In genomic region chr12:75798527-75798926, GRCh38 we compare ENCODE assay signal across 1 cellular context.
TF ChIP-seq lines count a peak whose summit lies in the region.

No MANE protein-coding gene starts in this region.

TF ChIP-seq in HepG2, 621 proteins besides CTCF, POLR2A, EP300 and RAD21 (continued from another document and continues in another):
- peak; percentile 88 for TF ChIP-seq ZNF609 (CRISPR knock-in tag; IDR thresholded peaks at IDR 0.05; ENCODE audit: borderline replicate concordance)
- no peak for TF ChIP-seq HDAC1 (CRISPR knock-in tag; IDR thresholded peaks at IDR 0.05)
- no peak for TF ChIP-seq ZNF230 (CRISPR knock-in tag; IDR thresholded peaks at IDR 0.05)
- TF ChIP-seq FOXP4 (CRISPR knock-in tag; IDR thresholded peaks at IDR 0.05), result peak; percentile 49; the same call in 1 of the 2 replicates
- peak; percentile 78; the same call in 1 of the 2 replicates for TF ChIP-seq NFIC (IDR thresholded peaks at IDR 0.05; ENCODE audit: low read length)
- TF ChIP-seq PRPF4 (IDR thresholded peaks at IDR 0.05; ENCODE audit: low read depth, low read length, poor library complexity, severe bottlenecking), result no peak
- TF ChIP-seq SOX5 (CRISPR knock-in tag; IDR thresholded peaks at IDR 0.05; ENCODE audit: borderline replicate concordance), result peak; percentile 57; the same call in 1 of the 2 replicates
- TF ChIP-seq ZNF367 (CRISPR knock-in tag; IDR thresholded peaks at IDR 0.05; ENCODE audit: borderline replicate concordance), result no peak
- TF ChIP-seq FOXA3 (CRISPR knock-in tag; IDR thresholded peaks at IDR 0.05), result peak; percentile 75
- TF ChIP-seq ZNF644 (CRISPR knock-in tag; IDR thresholded peaks at IDR 0.05; ENCODE audit: low read depth), result no peak
- no peak for TF ChIP-seq SP5 (CRISPR knock-in tag; IDR thresholded peaks at IDR 0.05; ENCODE audit: borderline replicate concordance, low read depth)
- peak; percentile 47 for TF ChIP-seq PAXIP1 (CRISPR knock-in tag; conservative IDR thresholded peaks at IDR 0.05)
- no peak for TF ChIP-seq MAZ (IDR thresholded peaks at IDR 0.05; ENCODE audit: borderline replicate concordance, low read depth, low read length)
- no peak for TF ChIP-seq MAZ (CRISPR knock-in tag; IDR thresholded peaks at IDR 0.05; ENCODE audit: low read depth)
- TF ChIP-seq ZNF513 (CRISPR knock-in tag; conservative IDR thresholded peaks at IDR 0.05), result no peak
- no peak for TF ChIP-seq ZNF878 (CRISPR knock-in tag; IDR thresholded peaks at IDR 0.05)
- no peak for TF ChIP-seq KAT8 (CRISPR knock-in tag; IDR thresholded peaks at IDR 0.05)
- no peak for TF ChIP-seq ZNF616 (CRISPR knock-in tag; IDR thresholded peaks at IDR 0.05; ENCODE audit: low read depth)
- TF ChIP-seq HMG20A (CRISPR knock-in tag; IDR thresholded peaks at IDR 0.05; ENCODE audit: borderline replicate concordance), result peak; percentile 47; the same call in 1 of the 2 replicates
- no peak for TF ChIP-seq CHD2 (IDR thresholded peaks at IDR 0.05; ENCODE audit: low read depth, low read length)
- TF ChIP-seq MLXIP (CRISPR knock-in tag; IDR thresholded peaks at IDR 0.05; ENCODE audit: borderline replicate concordance), result no peak
- TF ChIP-seq ATF7 (IDR thresholded peaks at IDR 0.05), result no peak
- no peak for TF ChIP-seq ATF7 (CRISPR knock-in tag; IDR thresholded peaks at IDR 0.05)
- TF ChIP-seq SP2 (CRISPR knock-in tag; IDR thresholded peaks at IDR 0.05), result no peak
- no peak for TF ChIP-seq SAP130 (CRISPR knock-in tag; IDR thresholded peaks at IDR 0.05; ENCODE audit: low read depth)
- no peak for TF ChIP-seq ZNF552 (CRISPR knock-in tag; IDR thresholded peaks at IDR 0.05; ENCODE audit: borderline replicate concordance)
- TF ChIP-seq NCOA5 (CRISPR knock-in tag; IDR thresholded peaks at IDR 0.05), result no peak
- TF ChIP-seq NR2F1 (CRISPR knock-in tag; IDR thresholded peaks at IDR 0.05), result peak in 1 of 2 experiments; percentile 49; a peak in 1 of 4 replicates
- TF ChIP-seq FOSL2 (CRISPR knock-in tag; IDR thresholded peaks at IDR 0.05), result no peak
- TF ChIP-seq NFE2L1 (CRISPR knock-in tag; IDR thresholded peaks at IDR 0.05; ENCODE audit: borderline replicate concordance), result no peak
- no peak for TF ChIP-seq ZNF451 (CRISPR knock-in tag; IDR thresholded peaks at IDR 0.05)
- TF ChIP-seq MIXL1 (CRISPR knock-in tag; IDR thresholded peaks at IDR 0.05), result 0 out of 2 replicates have a peak, but pooled peaks have one; percentile 35
- peak; percentile 9; the same call in 1 of the 2 replicates for TF ChIP-seq STAG1 (CRISPR knock-in tag; IDR thresholded peaks at IDR 0.05)
- TF ChIP-seq ZNF510 (CRISPR knock-in tag; IDR thresholded peaks at IDR 0.05; ENCODE audit: low read depth), result no peak
- no peak for TF ChIP-seq ZMAT5 (CRISPR knock-in tag; IDR thresholded peaks at IDR 0.05; ENCODE audit: borderline replicate concordance, low read depth)
- TF ChIP-seq ZNF784 (CRISPR knock-in tag; IDR thresholded peaks at IDR 0.05; ENCODE audit: borderline replicate concordance), result no peak
- no peak for TF ChIP-seq ZFP36L1 (CRISPR knock-in tag; IDR thresholded peaks at IDR 0.05)
- TF ChIP-seq KDM5A (IDR thresholded peaks at IDR 0.05; ENCODE audit: borderline replicate concordance, low read length), result no peak
- TF ChIP-seq ADNP (CRISPR knock-in tag; IDR thresholded peaks at IDR 0.05), result no peak
- TF ChIP-seq PHB2 (IDR thresholded peaks at IDR 0.05; ENCODE audit: partially characterized antibody), result no peak
- TF ChIP-seq TCF7 (IDR thresholded peaks at IDR 0.05; ENCODE audit: low read depth), result peak; percentile 49; the same call in 1 of the 2 replicates
- TF ChIP-seq SOX13 (IDR thresholded peaks at IDR 0.05), result no peak
- peak in 1 of 2 experiments; percentile 82; a peak in 2 of 4 replicates for TF ChIP-seq SOX13 (CRISPR knock-in tag; conservative IDR thresholded peaks at IDR 0.05 in 1 of 2, IDR thresholded peaks at IDR 0.05 in 1 of 2)
- peak; percentile 60; the same call in 1 of the 2 replicates for TF ChIP-seq NKX3-1 (CRISPR knock-in tag; IDR thresholded peaks at IDR 0.05)
- peak; percentile 59; the same call in 1 of the 2 replicates for TF ChIP-seq FOXJ3 (CRISPR knock-in tag; IDR thresholded peaks at IDR 0.05; ENCODE audit: borderline replicate concordance)
- TF ChIP-seq ZNF790 (CRISPR knock-in tag; IDR thresholded peaks at IDR 0.05; ENCODE audit: borderline replicate concordance), result no peak
- TF ChIP-seq NR2F6 (IDR thresholded peaks at IDR 0.05), result peak; percentile 73; the same call in 1 of the 2 replicates
- TF ChIP-seq NR2F6 (CRISPR knock-in tag; IDR thresholded peaks at IDR 0.05), result peak; percentile 35
- no peak for TF ChIP-seq MAFG (CRISPR knock-in tag; IDR thresholded peaks at IDR 0.05)
- TF ChIP-seq CBFB (CRISPR knock-in tag; IDR thresholded peaks at IDR 0.05), result peak; percentile 44; the same call in 1 of the 2 replicates
- peak; percentile 60; the same call in 1 of the 2 replicates for TF ChIP-seq CREM (IDR thresholded peaks at IDR 0.05)
- TF ChIP-seq CREM (CRISPR knock-in tag; IDR thresholded peaks at IDR 0.05), result no peak
- no peak for TF ChIP-seq STAT5B (CRISPR knock-in tag; IDR thresholded peaks at IDR 0.05)
- TF ChIP-seq FOXP1 (IDR thresholded peaks at IDR 0.05), result no peak
- peak; percentile 62; the same call in 1 of the 2 replicates for TF ChIP-seq FOXP1 (CRISPR knock-in tag; IDR thresholded peaks at IDR 0.05)
